ENCODE assay signal across 8 cellular contexts in genomic region chr4:144591401-144591800, GRCh38. TPM values are rescaled to one million over a fixed set of nuclear protein-coding genes. Genes with fewer than 3 reads are reported as not detected.
A peak's percentile ranks its signal among the peaks of the same experiment; 100 is the strongest.
DNase-seq lines count a peak whose midpoint lies in the region; TF ChIP-seq lines count a peak whose summit lies in the region.

No MANE protein-coding gene starts in this region.

- no peaks in the 10 kb centered on the region for H3K36me3 Mint-ChIP-seq in activated T-helper 2 cell treated with anti-CD3 and anti-CD28 coated beads, Interferon-gamma antibody, Interleukin-2, Interleukin-4, amounts not matched to agents 10 μg/mL and 5 μg/mL and 100 μg/mL, durations not matched to agents 14 hours and 24 hours and 36 hours (ENCODE audit: low read depth)

- H3K4me3 Mint-ChIP-seq in activated T-helper 2 cell treated with anti-CD3 and anti-CD28 coated beads, Interferon-gamma antibody, Interleukin-2, Interleukin-4, amounts not matched to agents 10 μg/mL and 5 μg/mL and 100 μg/mL, durations not matched to agents 14 hours and 24 hours and 36 hours (ENCODE audit: low read depth) = no peak overlapping the region

- H3K27me3 ChIP-seq in Loucy (ENCODE audit: insufficient read depth, low read length, poor library complexity, severe bottlenecking) = no peaks in the 10 kb centered on the region
- no peaks in the 10 kb centered on the region for H3K27me3 ChIP-seq in adipocyte (replicated peaks; ENCODE audit: control insufficient read depth, insufficient read depth, low read length)

- no peaks in the 10 kb centered on the region for H4K20me1 ChIP-seq in Loucy (ENCODE audit: insufficient read depth, low read length, poor library complexity, severe bottlenecking)

- intact Hi-C loops in activated T-helper 2 cell treated with anti-CD3 and anti-CD28 coated beads, Interferon-gamma antibody, Interleukin-2, Interleukin-4, amounts not matched to agents 10 μg/mL and 5 μg/mL and 100 μg/mL, durations not matched to agents 14 hours and 24 hours and 36 hours (cut with micrococcal nuclease) = no loop called here

- DNase-seq in DMS53 treated with DMSO at 0.1 percent for 48 hours (lab: John Stamatoyannopoulos, UW; ENCODE audit: unreplicated experiment) (peak; percentile 59), adipocyte (ENCODE audit: low read depth) (peak; percentile 78), left kidney (ENCODE audit: low read depth, low spot score) (peak; percentile 23), ACHN (no peak), hippocampal formation (lab: John Stamatoyannopoulos, UW) (no peak)
- DNase-seq in stimulated activated CD4-positive, alpha-beta T cell treated with anti-CD3 and anti-CD28 coated beads, Interleukin-15, amount 100 ng/mL, for 24 hours = no peak
- DNase-seq in activated T-helper 2 cell treated with anti-CD3 and anti-CD28 coated beads, Interferon-gamma antibody, Interleukin-2, Interleukin-4, amounts not matched to agents 10 μg/mL and 5 μg/mL and 100 μg/mL, durations not matched to agents 14 hours and 24 hours and 36 hours (ENCODE audit: low spot score) = no peak

- H3K9me2 ChIP-seq in Loucy (replicated peaks; ENCODE audit: low read depth, low read length) = no peaks in the 10 kb centered on the region

- H3K9ac ChIP-seq in Loucy (ENCODE audit: low read depth, low read length, poor library complexity, severe bottlenecking) (peak overlapping the region; percentile 28), adipocyte (ENCODE audit: low read length) (no peak overlapping the region)

- H3K36me3 ChIP-seq in Loucy (ENCODE audit: insufficient read depth, low read length) = no peaks in the 10 kb centered on the region
- H3K36me3 ChIP-seq in adipocyte (ENCODE audit: control insufficient read depth, insufficient read depth, low read length, severe bottlenecking) = no peaks in the 10 kb centered on the region

- H3K4me1 Mint-ChIP-seq in activated T-helper 2 cell treated with anti-CD3 and anti-CD28 coated beads, Interferon-gamma antibody, Interleukin-2, Interleukin-4, amounts not matched to agents 10 μg/mL and 5 μg/mL and 100 μg/mL, durations not matched to agents 14 hours and 24 hours and 36 hours (ENCODE audit: low read depth) = no peaks in the 10 kb centered on the region

- no peaks in the 10 kb centered on the region for H3F3A ChIP-seq in Loucy (ENCODE audit: low read depth)

- H3K27ac Mint-ChIP-seq in activated T-helper 2 cell treated with anti-CD3 and anti-CD28 coated beads, Interferon-gamma antibody, Interleukin-2, Interleukin-4, amounts not matched to agents 10 μg/mL and 5 μg/mL and 100 μg/mL, durations not matched to agents 14 hours and 24 hours and 36 hours = no peak overlapping the region

- H3K4me1 ChIP-seq in Loucy (ENCODE audit: insufficient read depth, low read length, poor library complexity, severe bottlenecking) (peaks cover 36% of the 10 kb centered on the region), adipocyte (ENCODE audit: control insufficient read depth, insufficient read depth, low read length) (peaks cover 4% of the 10 kb centered on the region)

- in situ Hi-C loops in ACHN (cut with HindIII; ENCODE audit: low pct_ligation_motif_present, low pct_unique_long_range_greater_than_20kb, low sequenced_read_pairs) = no loop called here

- H3K9me3 ChIP-seq in Loucy (ENCODE audit: insufficient read depth, low read depth, low read length) (peaks cover 6% of the 10 kb centered on the region; the same call in 1 of the 2 replicates), adipocyte (ENCODE audit: control insufficient read depth, low read length) (no peaks in the 10 kb centered on the region)

- peak overlapping the region; percentile 68 for H2AFZ ChIP-seq in Loucy (ENCODE audit: low read length)

- H3K4me3 ChIP-seq in Loucy (ENCODE audit: low read length, poor library complexity, severe bottlenecking) (peak overlapping the region; percentile 31), adipocyte (ENCODE audit: low read length) (no peak overlapping the region)

- H3K79me2 ChIP-seq in Loucy (ENCODE audit: insufficient read depth, low read length) = no peaks in the 10 kb centered on the region

- H3K9me3 Mint-ChIP-seq in activated T-helper 2 cell treated with anti-CD3 and anti-CD28 coated beads, Interferon-gamma antibody, Interleukin-2, Interleukin-4, amounts not matched to agents 10 μg/mL and 5 μg/mL and 100 μg/mL, durations not matched to agents 14 hours and 24 hours and 36 hours = peaks cover 3% of the 10 kb centered on the region

- H3K27me3 Mint-ChIP-seq in activated T-helper 2 cell treated with anti-CD3 and anti-CD28 coated beads, Interferon-gamma antibody, Interleukin-2, Interleukin-4, amounts not matched to agents 10 μg/mL and 5 μg/mL and 100 μg/mL, durations not matched to agents 14 hours and 24 hours and 36 hours (ENCODE audit: low read depth) = peaks cover 1% of the 10 kb centered on the region

- TF ChIP-seq CTCF in Loucy (conservative IDR thresholded peaks at IDR 0.05; ENCODE audit: low read length) = no peak

- H3K4me2 ChIP-seq in Loucy (ENCODE audit: low read depth, low read length, poor library complexity, severe bottlenecking) = peak overlapping the region; percentile 61

RNA-seq across cellular contexts. Expression of gene HHIP, which starts 54.6 kb away (rescaled TPM):
- total RNA-seq in activated T-helper 2 cell treated with anti-CD3 and anti-CD28 coated beads, Interferon-gamma antibody, Interleukin-2, Interleukin-4, amounts not matched to agents 10 μg/mL and 5 μg/mL and 100 μg/mL, durations not matched to agents 14 hours and 24 hours and 36 hours = not detected in 2 replicates

Comparison
In these comparisons a context has a peak if more than half of its experiments do, and no peak if none do; other contexts are left out.
1. DNase-seq: peak in DMS53 treated with DMSO at 0.1 percent for 48 hours (single experiment), adipocyte (single experiment) and left kidney (single experiment); none in stimulated activated CD4-positive, alpha-beta T cell treated with anti-CD3 and anti-CD28 coated beads, Interleukin-15, amount 100 ng/mL, for 24 hours (single experiment), activated T-helper 2 cell treated with anti-CD3 and anti-CD28 coated beads, Interferon-gamma antibody, Interleukin-2, Interleukin-4, amounts not matched to agents 10 μg/mL and 5 μg/mL and 100 μg/mL, durations not matched to agents 14 hours and 24 hours and 36 hours (single experiment), ACHN (single experiment) and hippocampal formation (0 of 2).